12 cellular contexts compared by ENCODE assay signal in the genomic region with DNA sequence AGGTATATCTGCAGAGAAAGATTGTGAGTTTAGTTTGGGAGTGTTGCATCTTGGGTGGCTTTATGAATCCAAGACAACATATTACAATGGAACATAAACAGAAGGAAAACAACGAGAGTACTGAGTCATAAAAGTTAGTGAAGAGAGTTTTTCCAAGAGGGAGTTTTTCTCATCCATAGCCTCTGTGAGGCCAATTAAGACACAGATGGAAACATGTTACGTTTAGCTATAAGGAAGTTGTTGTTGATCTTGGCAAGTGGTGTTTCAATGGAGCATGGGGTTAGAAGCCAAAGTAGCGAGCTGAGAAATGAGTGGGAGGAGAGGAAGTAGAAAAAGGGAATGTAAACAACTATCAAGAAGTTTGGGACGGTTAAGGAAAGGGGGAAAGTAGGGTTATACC.
A peak's percentile ranks its signal among the peaks of the same experiment; 100 is the strongest.
DNase-seq lines count a peak whose midpoint lies in the region; ATAC-seq and TF ChIP-seq lines count a peak whose summit lies in the region.
"Had no signal": no experiment of that assay in that cellular context is flagged by ENCODE, and none has a peak within 500 bp of the region (broad histone marks: within the 10 kb centered on the region; RNA-seq: fewer than 3 reads in every experiment).

No MANE protein-coding gene starts in this region.

- no peak overlapping the region for H3K27ac ChIP-seq in HEK293 (ENCODE audit: extremely low read depth, low read depth, low read length)
- H3K27ac ChIP-seq: SJCRH30 had no signal

- H3K36me3 ChIP-seq in HEK293 (ENCODE audit: control insufficient read depth in 2 of 2, insufficient read depth in 1 of 2, low read length in 2 of 2) = no peaks in the 10 kb centered on the region
- H3K36me3 ChIP-seq: SJCRH30 had no signal

- H3K9me3 ChIP-seq in HEK293 (ENCODE audit: control insufficient read depth, insufficient read depth, low read depth, low read length) = no peaks in the 10 kb centered on the region

- DNase-seq in astrocyte of the spinal cord (ENCODE audit: low read depth, low spot score) (peak; percentile 84), hepatic stellate cell (ENCODE audit: low spot score) (peak; percentile 47), smooth muscle cell of the brain vasculature (ENCODE audit: low read depth, low spot score) (peak; percentile 67), SW480 (ENCODE audit: low spot score) (no peak)
- DNase-seq: activated CD4-positive, CD25-positive, alpha-beta regulatory T cell treated with anti-CD3 and anti-CD28 coated beads, Interleukin-2, amount 50 U/mL, for 72 hours; DMS79; naive B cell; SJCRH30 had no signal

- H3K4me3 ChIP-seq in HEK293 (ENCODE audit: low read depth, low read length) (no peak overlapping the region), astrocyte of the spinal cord (ENCODE audit: low read depth, low read length) (no peak overlapping the region)
- H3K4me3 ChIP-seq: SJCRH30 had no signal

- in situ Hi-C loops in astrocyte of the spinal cord (cut with HindIII; ENCODE audit: low sequenced_read_pairs) = no loop called here

- ATAC-seq in HG03565 (IDR thresholded peaks at IDR 0.05; ENCODE audit: unreplicated experiment) (no peak), GM21529 (IDR thresholded peaks at IDR 0.05; ENCODE audit: unreplicated experiment) (no peak)
- ATAC-seq: stimulated activated memory B cell treated with anti-CD40 and anti-IgM and Interleukin-4, amounts not matched to agents 10 μg/mL and 1 μg/mL and 100 μg/mL, for 72 hours had no signal

- TF ChIP-seq CTCF in HEK293 (tag by site-specific recombination; IDR thresholded peaks at IDR 0.05) (no peak), astrocyte of the spinal cord (IDR thresholded peaks at IDR 0.05; ENCODE audit: low read depth, low read length) (no peak)

- POLR2A ChIA-PET in HEK293 (lab: Yijun Ruan, JAX) = no interaction called here

- CTCF ChIA-PET in HEK293 (lab: Yijun Ruan, JAX) = no interaction called here

- no peaks in the 10 kb centered on the region; the same call in 1 of the 2 replicates for H3K4me1 ChIP-seq in HEK293 (ENCODE audit: control insufficient read depth, insufficient read depth, low read length)

TF ChIP-seq in HEK293, 187 proteins besides CTCF, POLR2A, EP300 and RAD21:
- no peak for TF ChIP-seq ZBTB20 (tag by site-specific recombination; IDR thresholded peaks at IDR 0.05)
- no peak for TF ChIP-seq KLF1 (tag by site-specific recombination; IDR thresholded peaks at IDR 0.05)
- TF ChIP-seq WT1 (tag by site-specific recombination; IDR thresholded peaks at IDR 0.05) = peak; percentile 49
- TF ChIP-seq ZFHX2 (tag by site-specific recombination; conservative IDR thresholded peaks at IDR 0.05) = peak; percentile 20; the same call in 1 of the 2 replicates
- no peak for TF ChIP-seq ZNF223 (tag by site-specific recombination; IDR thresholded peaks at IDR 0.05)
- TF ChIP-seq, protein P1, sequence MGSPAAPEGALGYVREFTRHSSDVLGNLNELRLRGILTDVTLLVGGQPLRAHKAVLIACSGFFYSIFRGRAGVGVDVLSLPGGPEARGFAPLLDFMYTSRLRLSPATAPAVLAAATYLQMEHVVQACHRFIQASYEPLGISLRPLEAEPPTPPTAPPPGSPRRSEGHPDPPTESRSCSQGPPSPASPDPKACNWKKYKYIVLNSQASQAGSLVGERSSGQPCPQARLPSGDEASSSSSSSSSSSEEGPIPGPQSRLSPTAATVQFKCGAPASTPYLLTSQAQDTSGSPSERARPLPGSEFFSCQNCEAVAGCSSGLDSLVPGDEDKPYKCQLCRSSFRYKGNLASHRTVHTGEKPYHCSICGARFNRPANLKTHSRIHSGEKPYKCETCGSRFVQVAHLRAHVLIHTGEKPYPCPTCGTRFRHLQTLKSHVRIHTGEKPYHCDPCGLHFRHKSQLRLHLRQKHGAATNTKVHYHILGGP (tag by site-specific recombination; IDR thresholded peaks at IDR 0.05) = no peak
- no peak for TF ChIP-seq ZNF292 (tag by site-specific recombination; IDR thresholded peaks at IDR 0.05; ENCODE audit: borderline replicate concordance, low read depth)
- TF ChIP-seq, protein P2, sequence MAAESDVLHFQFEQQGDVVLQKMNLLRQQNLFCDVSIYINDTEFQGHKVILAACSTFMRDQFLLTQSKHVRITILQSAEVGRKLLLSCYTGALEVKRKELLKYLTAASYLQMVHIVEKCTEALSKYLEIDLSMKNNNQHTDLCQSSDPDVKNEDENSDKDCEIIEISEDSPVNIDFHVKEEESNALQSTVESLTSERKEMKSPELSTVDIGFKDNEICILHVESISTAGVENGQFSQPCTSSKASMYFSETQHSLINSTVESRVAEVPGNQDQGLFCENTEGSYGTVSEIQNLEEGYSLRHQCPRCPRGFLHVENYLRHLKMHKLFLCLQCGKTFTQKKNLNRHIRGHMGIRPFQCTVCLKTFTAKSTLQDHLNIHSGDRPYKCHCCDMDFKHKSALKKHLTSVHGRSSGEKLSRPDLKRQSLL (tag by site-specific recombination; IDR thresholded peaks at IDR 0.05) = no peak
- TF ChIP-seq BCL11B (tag by site-specific recombination; IDR thresholded peaks at IDR 0.05; ENCODE audit: low read depth) = no peak
- TF ChIP-seq OSR2 (tag by site-specific recombination; IDR thresholded peaks at IDR 0.05) = 0 out of 2 replicates have a peak, but pooled peaks have one; percentile 40
- TF ChIP-seq, protein P3, sequence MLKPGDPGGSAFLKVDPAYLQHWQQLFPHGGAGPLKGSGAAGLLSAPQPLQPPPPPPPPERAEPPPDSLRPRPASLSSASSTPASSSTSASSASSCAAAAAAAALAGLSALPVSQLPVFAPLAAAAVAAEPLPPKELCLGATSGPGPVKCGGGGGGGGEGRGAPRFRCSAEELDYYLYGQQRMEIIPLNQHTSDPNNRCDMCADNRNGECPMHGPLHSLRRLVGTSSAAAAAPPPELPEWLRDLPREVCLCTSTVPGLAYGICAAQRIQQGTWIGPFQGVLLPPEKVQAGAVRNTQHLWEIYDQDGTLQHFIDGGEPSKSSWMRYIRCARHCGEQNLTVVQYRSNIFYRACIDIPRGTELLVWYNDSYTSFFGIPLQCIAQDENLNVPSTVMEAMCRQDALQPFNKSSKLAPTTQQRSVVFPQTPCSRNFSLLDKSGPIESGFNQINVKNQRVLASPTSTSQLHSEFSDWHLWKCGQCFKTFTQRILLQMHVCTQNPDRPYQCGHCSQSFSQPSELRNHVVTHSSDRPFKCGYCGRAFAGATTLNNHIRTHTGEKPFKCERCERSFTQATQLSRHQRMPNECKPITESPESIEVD (tag by site-specific recombination; IDR thresholded peaks at IDR 0.05) = peak; percentile 88
- TF ChIP-seq ZNF843 (tag by site-specific recombination; IDR thresholded peaks at IDR 0.05) = no peak
- TF ChIP-seq, protein P4, sequence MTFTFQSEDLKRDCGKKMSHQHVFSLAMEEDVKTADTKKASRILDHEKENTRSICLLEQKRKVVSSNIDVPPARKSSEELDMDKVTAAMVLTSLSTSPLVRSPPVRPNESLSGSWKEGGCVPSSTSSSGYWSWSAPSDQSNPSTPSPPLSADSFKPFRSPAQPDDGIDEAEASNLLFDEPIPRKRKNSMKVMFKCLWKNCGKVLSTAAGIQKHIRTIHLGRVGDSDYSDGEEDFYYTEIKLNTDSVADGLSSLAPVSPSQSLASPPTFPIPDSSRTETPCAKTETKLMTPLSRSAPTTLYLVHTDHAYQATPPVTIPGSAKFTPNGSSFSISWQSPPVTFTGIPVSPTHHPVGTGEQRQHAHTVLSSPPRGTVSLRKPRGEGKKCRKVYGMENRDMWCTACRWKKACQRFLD (tag by site-specific recombination; IDR thresholded peaks at IDR 0.05) = no peak
